Comparison of ENCODE assay signal across 18 cellular contexts in genomic region chr6:75882734-75883133, GRCh38.
A peak's percentile ranks its signal among the peaks of the same experiment; 100 is the strongest.
DNase-seq lines count a peak whose midpoint lies in the region; ATAC-seq, FAIRE-seq and TF ChIP-seq lines count a peak whose summit lies in the region.
"Had no signal": no experiment of that assay in that cellular context is flagged by ENCODE, and none has a peak within 500 bp of the region (broad histone marks: within the 10 kb centered on the region; RNA-seq: fewer than 3 reads in every experiment).

No MANE protein-coding gene starts in this region.

- H3K4me2 ChIP-seq in endothelial cell of umbilical vein (ENCODE audit: insufficient read depth, low read length), result no peak overlapping the region

- TF ChIP-seq CTCF in endothelial cell of umbilical vein (IDR thresholded peaks at IDR 0.05; ENCODE audit: extremely low read depth in 1 of 2, insufficient read depth in 1 of 2, low read depth in 1 of 2, low read length in 2 of 2) (no peak), vagina (IDR thresholded peaks at IDR 0.05) (no peak)

- H3K4me3 ChIP-seq in endothelial cell of umbilical vein (replicated peaks in 1 of 3; ENCODE audit: insufficient read depth in 1 of 3, low read depth in 1 of 3, low read length in 3 of 3), result no peak overlapping the region
- H3K4me3 ChIP-seq in vagina, result no peak overlapping the region
- H3K4me3 ChIP-seq: MG63, prostate gland, SK-N-MC had no signal

- DNase-seq in EH (ENCODE audit: low read depth), result peak; percentile 68
- peak; percentile 53 for DNase-seq in OCI-M1 (lab: John Stamatoyannopoulos, UW)
- no peak for DNase-seq in endothelial cell of umbilical vein (ENCODE audit: low read depth, low spot score)
- peak; percentile 55 for DNase-seq in non-pigmented ciliary epithelial cell (ENCODE audit: low read depth)
- no peak for DNase-seq in NCI-H774 (lab: John Stamatoyannopoulos, UW)
- no peak for DNase-seq in amygdala (lab: John Stamatoyannopoulos, UW)
- DNase-seq in vagina (ENCODE audit: extremely low spot score in 2 of 2), result no peak
- DNase-seq: activated CD4-positive, alpha-beta T cell treated with anti-CD3 and anti-CD28 coated beads for 48 hours; activated effector memory CD4-positive, alpha-beta T cell treated with anti-CD3 and anti-CD28 coated beads, Interleukin-2, amount 50 U/mL, for 16 hours; hypothalamus; MG63; NCI-H524 treated with DMSO at 0.1 percent for 48 hours; stimulated activated CD4-positive, alpha-beta T cell treated with anti-CD3 and anti-CD28 coated beads, Interleukin-4, amount 100 ng/mL, for 24 hours; stimulated activated naive CD8-positive, alpha-beta T cell treated with anti-CD3 and anti-CD28 coated beads, Interleukin-15, amount 100 ng/mL, for 72 hours had no signal

- no peak overlapping the region for H2AFZ ChIP-seq in endothelial cell of umbilical vein (ENCODE audit: low read depth, low read length)

- H4K20me1 ChIP-seq in endothelial cell of umbilical vein (replicated peaks; ENCODE audit: control insufficient read depth, extremely low read depth, insufficient read depth, low read length), result no peaks in the 10 kb centered on the region

- no peak for FAIRE-seq in endothelial cell of umbilical vein (lab: Jason Lieb, UNC)
- FAIRE-seq: D721Med had no signal

- no peak for TF ChIP-seq POLR2A in endothelial cell of umbilical vein (IDR thresholded peaks at IDR 0.05; ENCODE audit: low read depth, low read length)
- no peak for TF ChIP-seq POLR2A in vagina (IDR thresholded peaks at IDR 0.05)

- intact Hi-C loops in endothelial cell of umbilical vein (cut with micrococcal nuclease), result no loop called here
- intact Hi-C loops in vagina (cut with DNase I), result no loop called here

- H3K27me3 ChIP-seq in endothelial cell of umbilical vein (ENCODE audit: control insufficient read depth in 2 of 2, insufficient read depth in 2 of 2, low read length in 2 of 2) (no peaks in the 10 kb centered on the region), vagina (no peaks in the 10 kb centered on the region)
- H3K27me3 ChIP-seq: MG63 had no signal

- no peaks in the 10 kb centered on the region for H3K79me2 ChIP-seq in endothelial cell of umbilical vein (ENCODE audit: control insufficient read depth, insufficient read depth, low read length)

- H3K9me3 ChIP-seq in endothelial cell of umbilical vein (replicated peaks; ENCODE audit: control insufficient read depth, insufficient read depth, low read length) (no peaks in the 10 kb centered on the region), vagina (no peaks in the 10 kb centered on the region)
- H3K9me3 ChIP-seq: MG63, prostate gland had no signal

- no TSS peak for BruUV-seq in endothelial cell of umbilical vein (replicated peaks; lab: Mats Ljungman, UMichigan)

- dilution Hi-C loops in endothelial cell of umbilical vein (cut with MboI; ENCODE audit: extremely low pct_ligation_motif_present, low sequenced_read_pairs), result no loop called here

- H3K36me3 ChIP-seq in endothelial cell of umbilical vein (ENCODE audit: control insufficient read depth in 2 of 2, extremely low read depth in 1 of 2, insufficient read depth in 2 of 2, low read length in 2 of 2) (peaks cover 0 to 5% of the 10 kb centered on the region in 2 experiments), vagina (no peaks in the 10 kb centered on the region)
- H3K36me3 ChIP-seq: MG63, prostate gland had no signal

- H3K4me1 ChIP-seq in endothelial cell of umbilical vein (ENCODE audit: control insufficient read depth, extremely low read depth, insufficient read depth, low read length), result no peaks in the 10 kb centered on the region
- no peaks in the 10 kb centered on the region for H3K4me1 ChIP-seq in vagina
- H3K4me1 ChIP-seq: prostate gland had no signal

- no peak for ATAC-seq in GM19328 (IDR thresholded peaks at IDR 0.05; ENCODE audit: unreplicated experiment)
- ATAC-seq: stimulated activated naive CD8-positive, alpha-beta T cell treated with anti-CD3 and anti-CD28 coated beads, Interleukin-15, amount 100 ng/mL, for 72 hours had no signal

- CTCF ChIA-PET in endothelial cell of umbilical vein (lab: Charles Lee), result interaction anchor here (8.3 kb wide), 1 partner anchor 11 kb away, joined by 87 read pairs; no protein-coding TSS in a partner anchor

- H3K9me1 ChIP-seq in endothelial cell of umbilical vein (replicated peaks; ENCODE audit: control insufficient read depth, extremely low read depth, insufficient read depth, low read length), result no peaks in the 10 kb centered on the region

- no peak overlapping the region for H3K9ac ChIP-seq in endothelial cell of umbilical vein (replicated peaks; ENCODE audit: extremely low read depth, insufficient read depth, low read length)

- H3K27ac ChIP-seq in endothelial cell of umbilical vein (ENCODE audit: insufficient read depth, low read depth, low read length) (no peak overlapping the region), vagina (no peak overlapping the region)
- H3K27ac ChIP-seq: prostate gland, SK-N-MC had no signal

- POLR2A ChIA-PET in endothelial cell of umbilical vein (lab: Charles Lee), result no interaction called here

TF ChIP-seq in endothelial cell of umbilical vein, 7 proteins besides CTCF, POLR2A, EP300 and RAD21:
- TF ChIP-seq, protein P1, sequence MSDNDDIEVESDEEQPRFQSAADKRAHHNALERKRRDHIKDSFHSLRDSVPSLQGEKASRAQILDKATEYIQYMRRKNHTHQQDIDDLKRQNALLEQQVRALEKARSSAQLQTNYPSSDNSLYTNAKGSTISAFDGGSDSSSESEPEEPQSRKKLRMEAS (IDR thresholded peaks at IDR 0.05; ENCODE audit: insufficient read depth, insufficient read length), result no peak
- TF ChIP-seq JUN (IDR thresholded peaks at IDR 0.05; ENCODE audit: borderline replicate concordance, insufficient read depth, insufficient read length, low read depth) (peak; percentile 21), EZH2 (IDR thresholded peaks at IDR 0.05; ENCODE audit: borderline replicate concordance, low read depth, low read length, severe bottlenecking) (no peak), GATA2 (IDR thresholded peaks at IDR 0.05; ENCODE audit: insufficient read depth, insufficient read length, low read depth, low read length) (no peak), FOS (IDR thresholded peaks at IDR 0.05; ENCODE audit: borderline replicate concordance, insufficient read depth, low read length) (peak; percentile 33), MYC (IDR thresholded peaks at IDR 0.05; ENCODE audit: low read depth, low read length) (no peak)

Comparison
In these comparisons a context has a peak if more than half of its experiments do, and no peak if none do; other contexts are left out.
1. DNase-seq: peak in EH (single experiment), OCI-M1 (single experiment) and non-pigmented ciliary epithelial cell (single experiment); none in endothelial cell of umbilical vein (single experiment), NCI-H774 (single experiment), amygdala (0 of 56) and vagina (0 of 2).